ENCODE assay signal across 20 cellular contexts in the genomic region with DNA sequence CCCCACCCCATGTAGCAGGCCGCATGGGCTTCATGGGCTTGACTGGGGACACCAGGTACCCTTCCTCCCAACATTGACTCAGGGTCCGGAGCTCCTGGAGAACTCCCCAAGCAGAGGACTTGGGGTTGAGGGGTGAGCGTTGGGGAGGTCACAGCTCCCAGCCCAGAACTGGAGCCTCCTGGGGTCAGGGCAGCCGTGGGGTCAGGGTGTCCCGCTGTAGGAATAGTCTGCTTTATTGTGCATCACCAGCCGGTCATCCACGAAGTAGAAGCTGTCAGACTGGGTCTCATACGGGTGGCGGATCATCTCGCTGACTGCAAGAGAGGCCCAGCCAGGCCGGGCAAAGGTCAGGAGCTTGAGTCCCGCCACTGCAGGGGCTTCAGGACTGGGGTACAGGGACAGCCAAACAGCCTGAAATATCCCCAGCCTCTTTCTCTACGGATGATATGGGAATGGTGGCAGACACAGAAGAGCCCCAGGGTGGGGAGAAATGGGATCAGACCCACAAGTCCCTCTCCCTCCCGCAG.
DNase-seq lines count a peak whose midpoint lies in the region; ATAC-seq and TF ChIP-seq lines count a peak whose summit lies in the region.
"Had no signal": no experiment of that assay in that cellular context is flagged by ENCODE, and none has a peak within 500 bp of the region (broad histone marks: within the 10 kb centered on the region; RNA-seq: fewer than 3 reads in every experiment).

No MANE protein-coding gene starts in this region.

- peak overlapping the region; percentile 32 for H3K4me3 Mint-ChIP-seq in activated naive CD8-positive, alpha-beta T cell
- no peak overlapping the region for H3K4me3 Mint-ChIP-seq in activated naive CD8-positive, alpha-beta T cell treated with anti-CD3 and anti-CD28 coated beads, Interleukin-2, amount 50 U/mL, for 24 hours
- peak overlapping the region; percentile 20 to 38 for H3K4me3 Mint-ChIP-seq in effector memory CD8-positive, alpha-beta T cell
- H3K4me3 Mint-ChIP-seq in stimulated activated naive B cell treated with anti-CD40 and anti-IgM and Interleukin-4, amounts not matched to agents 10 μg/mL and 1 μg/mL and 100 μg/mL, for 72 hours = peak overlapping the region; percentile 51 to 72

- H3K4me2 ChIP-seq in SU-DHL-6 (ENCODE audit: low read depth, low read length, poor library complexity, severe bottlenecking) = peak overlapping the region; percentile 49

- DNase-seq in activated naive CD8-positive, alpha-beta T cell treated with anti-CD3 and anti-CD28 coated beads, Interleukin-2, amount 50 U/mL, for 24 hours = no peak
- no peak for DNase-seq in effector memory CD8-positive, alpha-beta T cell
- DNase-seq in stimulated activated naive B cell treated with anti-CD40 and anti-IgM and Interleukin-4, amounts not matched to agents 10 μg/mL and 1 μg/mL and 100 μg/mL, for 72 hours = no peak
- no peak for DNase-seq in NCI-H146 (lab: John Stamatoyannopoulos, UW)
- DNase-seq in activated effector memory CD4-positive, alpha-beta T cell treated with Interleukin-2 at 50 U/mL for 16 hours = no peak
- DNase-seq: activated CD4-positive, alpha-beta T cell treated with anti-CD3 and anti-CD28 coated beads, Interleukin-2, amount 50 U/mL, for 4 hours; cortex of kidney; GOT3; NCI-H1930; NCI-H446 treated with DMSO at 0.1 percent for 48 hours; SJCRH30; stimulated activated CD4-positive, alpha-beta T cell treated with anti-CD3 and anti-CD28 coated beads, Interleukin-2, amount 100 ng/mL, for 48 hours had no signal

- H3K36me3 Mint-ChIP-seq in activated naive CD8-positive, alpha-beta T cell = no peaks in the 10 kb centered on the region
- peaks cover 3% of the 10 kb centered on the region for H3K36me3 Mint-ChIP-seq in activated naive CD8-positive, alpha-beta T cell treated with anti-CD3 and anti-CD28 coated beads, Interleukin-2, amount 50 U/mL, for 24 hours (ENCODE audit: low read depth)
- peaks cover 3% of the 10 kb centered on the region for H3K36me3 Mint-ChIP-seq in effector memory CD8-positive, alpha-beta T cell (ENCODE audit: insufficient read depth)
- peaks cover 6 to 30% of the 10 kb centered on the region in 2 donors for H3K36me3 Mint-ChIP-seq in stimulated activated naive B cell treated with anti-CD40 and anti-IgM and Interleukin-4, amounts not matched to agents 10 μg/mL and 1 μg/mL and 100 μg/mL, for 72 hours

- H3K27me3 ChIP-seq in SU-DHL-6 (ENCODE audit: low read length) = no peaks in the 10 kb centered on the region
- H3K27me3 ChIP-seq: body of pancreas, gastrocnemius medialis, left lung, pancreas, SJCRH30 had no signal

- ATAC-seq in activated naive CD8-positive, alpha-beta T cell treated with anti-CD3 and anti-CD28 coated beads, Interleukin-2, amount 50 U/mL, for 24 hours = no peak
- ATAC-seq in effector memory CD8-positive, alpha-beta T cell (replicated peaks) = no peak
- no peak for ATAC-seq in stimulated activated naive B cell treated with anti-CD40 and anti-IgM and Interleukin-4, amounts not matched to agents 10 μg/mL and 1 μg/mL and 100 μg/mL, for 72 hours (replicated peaks)
- no peak for ATAC-seq in GM18873 (IDR thresholded peaks at IDR 0.05; ENCODE audit: low FRiP score, unreplicated experiment)
- ATAC-seq: body of pancreas, gastrocnemius medialis had no signal

- TF ChIP-seq CTCF in SU-DHL-6 (IDR thresholded peaks at IDR 0.05; ENCODE audit: insufficient read depth, low read length, poor library complexity, severe bottlenecking) = no peak

- no peaks in the 10 kb centered on the region for H4K20me1 ChIP-seq in SU-DHL-6 (ENCODE audit: low read depth, low read length)

- no peaks in the 10 kb centered on the region for H3K27me3 Mint-ChIP-seq in activated naive CD8-positive, alpha-beta T cell
- H3K27me3 Mint-ChIP-seq in activated naive CD8-positive, alpha-beta T cell treated with anti-CD3 and anti-CD28 coated beads, Interleukin-2, amount 50 U/mL, for 24 hours = no peaks in the 10 kb centered on the region
- H3K27me3 Mint-ChIP-seq in effector memory CD8-positive, alpha-beta T cell = no peaks in the 10 kb centered on the region
- H3K27me3 Mint-ChIP-seq in stimulated activated naive B cell treated with anti-CD40 and anti-IgM and Interleukin-4, amounts not matched to agents 10 μg/mL and 1 μg/mL and 100 μg/mL, for 72 hours = no peaks in the 10 kb centered on the region

- H3F3A ChIP-seq in SU-DHL-6 (ENCODE audit: insufficient read depth) = peaks cover 4% of the 10 kb centered on the region; the same call in 1 of the 2 replicates

- H3K27ac Mint-ChIP-seq in activated naive CD8-positive, alpha-beta T cell = no peak overlapping the region
- H3K27ac Mint-ChIP-seq in activated naive CD8-positive, alpha-beta T cell treated with anti-CD3 and anti-CD28 coated beads, Interleukin-2, amount 50 U/mL, for 24 hours = no peak overlapping the region
- H3K27ac Mint-ChIP-seq in effector memory CD8-positive, alpha-beta T cell = peak overlapping the region in 1 of 2 donors; percentile 92
- peak overlapping the region; percentile 92 for H3K27ac Mint-ChIP-seq in stimulated activated naive B cell treated with anti-CD40 and anti-IgM and Interleukin-4, amounts not matched to agents 10 μg/mL and 1 μg/mL and 100 μg/mL, for 72 hours
- H3K27ac Mint-ChIP-seq: activated T-helper 2 cell treated with anti-CD3 and anti-CD28 coated beads, Interferon-gamma antibody, Interleukin-2, Interleukin-4, amounts not matched to agents 10 μg/mL and 5 μg/mL and 100 μg/mL, durations not matched to agents 14 hours and 24 hours and 36 hours had no signal

- no peak overlapping the region for H3K27ac ChIP-seq in SU-DHL-6 (ENCODE audit: low read depth, low read length)
- H3K27ac ChIP-seq: gastrocnemius medialis, pancreas, SJCRH30 had no signal

- H3K9me3 ChIP-seq in SU-DHL-6 (ENCODE audit: insufficient read depth, low read length) = no peaks in the 10 kb centered on the region
- H3K9me3 ChIP-seq: body of pancreas, gastrocnemius medialis, left lung, pancreas, SJCRH30 had no signal

- peaks cover 42% of the 10 kb centered on the region for H3K4me1 Mint-ChIP-seq in activated naive CD8-positive, alpha-beta T cell (ENCODE audit: low read depth)
- H3K4me1 Mint-ChIP-seq in activated naive CD8-positive, alpha-beta T cell treated with anti-CD3 and anti-CD28 coated beads, Interleukin-2, amount 50 U/mL, for 24 hours = peaks cover 43% of the 10 kb centered on the region
- peaks cover 43 to 44% of the 10 kb centered on the region in 2 donors for H3K4me1 Mint-ChIP-seq in effector memory CD8-positive, alpha-beta T cell (ENCODE audit: low read depth in 2 of 2)
- peaks cover 52 to 54% of the 10 kb centered on the region in 2 donors for H3K4me1 Mint-ChIP-seq in stimulated activated naive B cell treated with anti-CD40 and anti-IgM and Interleukin-4, amounts not matched to agents 10 μg/mL and 1 μg/mL and 100 μg/mL, for 72 hours

- H3K4me3 ChIP-seq in SU-DHL-6 (ENCODE audit: insufficient read depth, low read length, poor library complexity, severe bottlenecking) = no peak overlapping the region
- H3K4me3 ChIP-seq: body of pancreas, gastrocnemius medialis, pancreas, SJCRH30 had no signal

- H3K79me2 ChIP-seq in SU-DHL-6 (ENCODE audit: insufficient read depth, low read length) = no peaks in the 10 kb centered on the region

- H3K9ac ChIP-seq in SU-DHL-6 (ENCODE audit: low read length) = peak overlapping the region; percentile 39; the same call in 1 of the 2 replicates

- no peaks in the 10 kb centered on the region for H3K9me2 ChIP-seq in SU-DHL-6 (replicated peaks; ENCODE audit: insufficient read depth, low read length)

- peak overlapping the region; percentile 94 for H2AFZ ChIP-seq in SU-DHL-6 (ENCODE audit: low read depth, low read length, severe bottlenecking)

- no peaks in the 10 kb centered on the region for H3K36me3 ChIP-seq in SU-DHL-6 (ENCODE audit: low read length)
- H3K36me3 ChIP-seq: pancreas, SJCRH30 had no signal

- H3K9me3 Mint-ChIP-seq in activated naive CD8-positive, alpha-beta T cell (ENCODE audit: low read depth) = no peaks in the 10 kb centered on the region
- H3K9me3 Mint-ChIP-seq in activated naive CD8-positive, alpha-beta T cell treated with anti-CD3 and anti-CD28 coated beads, Interleukin-2, amount 50 U/mL, for 24 hours = no peaks in the 10 kb centered on the region
- no peaks in the 10 kb centered on the region for H3K9me3 Mint-ChIP-seq in effector memory CD8-positive, alpha-beta T cell
- H3K9me3 Mint-ChIP-seq in stimulated activated naive B cell treated with anti-CD40 and anti-IgM and Interleukin-4, amounts not matched to agents 10 μg/mL and 1 μg/mL and 100 μg/mL, for 72 hours = no peaks in the 10 kb centered on the region
- H3K9me3 Mint-ChIP-seq: activated T-helper 2 cell treated with anti-CD3 and anti-CD28 coated beads, Interferon-gamma antibody, Interleukin-2, Interleukin-4, amounts not matched to agents 10 μg/mL and 5 μg/mL and 100 μg/mL, durations not matched to agents 14 hours and 24 hours and 36 hours had no signal
